1 cellular context compared by ENCODE assay signal in the genomic region with DNA sequence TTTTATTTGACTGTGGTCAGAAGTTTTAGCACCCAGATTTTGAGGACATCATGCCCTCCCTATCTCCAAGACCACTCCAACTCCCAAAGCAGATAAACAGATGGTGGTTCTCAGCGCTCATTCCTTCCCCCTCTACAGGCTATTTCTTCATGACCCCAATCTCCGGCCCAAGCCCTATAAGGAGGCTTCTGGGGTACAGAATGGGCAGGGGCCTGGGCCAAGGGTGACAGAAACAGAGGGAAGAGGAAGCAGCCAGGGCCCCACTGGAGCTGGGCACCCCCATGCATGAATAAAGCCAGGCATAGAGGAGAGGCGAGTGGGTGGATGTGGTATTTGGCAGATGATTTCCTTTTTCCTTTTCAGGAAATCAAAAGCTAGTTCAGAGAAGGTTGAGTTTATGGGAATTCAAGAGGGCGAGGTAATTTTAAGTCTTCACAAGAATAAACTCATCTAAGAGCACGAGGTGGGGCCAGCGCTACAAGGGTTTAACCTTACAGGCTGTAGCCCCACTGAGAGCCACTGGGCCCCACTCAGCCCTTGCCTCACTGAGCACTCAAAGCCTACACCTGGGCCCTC.
TF ChIP-seq lines count a peak whose summit lies in the region.

No MANE protein-coding gene starts in this region.

TF ChIP-seq in K562, 482 proteins besides CTCF, POLR2A, EP300 and RAD21 (continued from another document):
- TF ChIP-seq, protein P1, sequence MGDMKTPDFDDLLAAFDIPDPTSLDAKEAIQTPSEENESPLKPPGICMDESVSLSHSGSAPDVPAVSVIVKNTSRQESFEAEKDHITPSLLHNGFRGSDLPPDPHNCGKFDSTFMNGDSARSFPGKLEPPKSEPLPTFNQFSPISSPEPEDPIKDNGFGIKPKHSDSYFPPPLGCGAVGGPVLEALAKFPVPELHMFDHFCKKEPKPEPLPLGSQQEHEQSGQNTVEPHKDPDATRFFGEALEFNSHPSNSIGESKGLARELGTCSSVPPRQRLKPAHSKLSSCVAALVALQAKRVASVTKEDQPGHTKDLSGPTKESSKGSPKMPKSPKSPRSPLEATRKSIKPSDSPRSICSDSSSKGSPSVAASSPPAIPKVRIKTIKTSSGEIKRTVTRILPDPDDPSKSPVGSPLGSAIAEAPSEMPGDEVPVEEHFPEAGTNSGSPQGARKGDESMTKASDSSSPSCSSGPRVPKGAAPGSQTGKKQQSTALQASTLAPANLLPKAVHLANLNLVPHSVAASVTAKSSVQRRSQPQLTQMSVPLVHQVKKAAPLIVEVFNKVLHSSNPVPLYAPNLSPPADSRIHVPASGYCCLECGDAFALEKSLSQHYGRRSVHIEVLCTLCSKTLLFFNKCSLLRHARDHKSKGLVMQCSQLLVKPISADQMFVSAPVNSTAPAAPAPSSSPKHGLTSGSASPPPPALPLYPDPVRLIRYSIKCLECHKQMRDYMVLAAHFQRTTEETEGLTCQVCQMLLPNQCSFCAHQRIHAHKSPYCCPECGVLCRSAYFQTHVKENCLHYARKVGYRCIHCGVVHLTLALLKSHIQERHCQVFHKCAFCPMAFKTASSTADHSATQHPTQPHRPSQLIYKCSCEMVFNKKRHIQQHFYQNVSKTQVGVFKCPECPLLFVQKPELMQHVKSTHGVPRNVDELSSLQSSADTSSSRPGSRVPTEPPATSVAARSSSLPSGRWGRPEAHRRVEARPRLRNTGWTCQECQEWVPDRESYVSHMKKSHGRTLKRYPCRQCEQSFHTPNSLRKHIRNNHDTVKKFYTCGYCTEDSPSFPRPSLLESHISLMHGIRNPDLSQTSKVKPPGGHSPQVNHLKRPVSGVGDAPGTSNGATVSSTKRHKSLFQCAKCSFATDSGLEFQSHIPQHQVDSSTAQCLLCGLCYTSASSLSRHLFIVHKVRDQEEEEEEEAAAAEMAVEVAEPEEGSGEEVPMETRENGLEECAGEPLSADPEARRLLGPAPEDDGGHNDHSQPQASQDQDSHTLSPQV (IDR thresholded peaks at IDR 0.05), result 0 out of 2 replicates have a peak, but pooled peaks have one; percentile 48
- no peak for TF ChIP-seq SRSF3 (IDR thresholded peaks at IDR 0.05; ENCODE audit: insufficient read depth, low read length)
- 0 out of 2 replicates have a peak, but pooled peaks have one; percentile 17 for TF ChIP-seq CREB1 (IDR thresholded peaks at IDR 0.05)
- TF ChIP-seq CREB1 (CRISPR knock-in tag; IDR thresholded peaks at IDR 0.05), result no peak
- TF ChIP-seq, protein P2, sequence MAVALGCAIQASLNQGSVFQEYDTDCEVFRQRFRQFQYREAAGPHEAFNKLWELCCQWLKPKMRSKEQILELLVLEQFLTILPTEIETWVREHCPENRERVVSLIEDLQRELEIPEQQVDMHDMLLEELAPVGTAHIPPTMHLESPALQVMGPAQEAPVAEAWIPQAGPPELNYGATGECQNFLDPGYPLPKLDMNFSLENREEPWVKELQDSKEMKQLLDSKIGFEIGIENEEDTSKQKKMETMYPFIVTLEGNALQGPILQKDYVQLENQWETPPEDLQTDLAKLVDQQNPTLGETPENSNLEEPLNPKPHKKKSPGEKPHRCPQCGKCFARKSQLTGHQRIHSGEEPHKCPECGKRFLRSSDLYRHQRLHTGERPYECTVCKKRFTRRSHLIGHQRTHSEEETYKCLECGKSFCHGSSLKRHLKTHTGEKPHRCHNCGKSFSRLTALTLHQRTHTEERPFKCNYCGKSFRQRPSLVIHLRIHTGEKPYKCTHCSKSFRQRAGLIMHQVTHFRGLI (CRISPR knock-in tag; IDR thresholded peaks at IDR 0.05), result no peak
- 0 out of 4 replicates have a peak, but pooled peaks of 1 of the 2 experiments have one; percentile 19 for TF ChIP-seq HDAC1 (IDR thresholded peaks at IDR 0.05)
- peak; percentile 51 for TF ChIP-seq NCOR1 (IDR thresholded peaks at IDR 0.05)
- 0 out of 2 replicates have a peak, but pooled peaks have one; percentile 21 for TF ChIP-seq MTA2 (IDR thresholded peaks at IDR 0.05; ENCODE audit: low read depth)
- TF ChIP-seq TCF3 (CRISPR knock-in tag; IDR thresholded peaks at IDR 0.05), result peak; percentile 64
- no peak for TF ChIP-seq ZNF778 (CRISPR knock-in tag; IDR thresholded peaks at IDR 0.05)
- peak; percentile 23; the same call in 1 of the 2 replicates for TF ChIP-seq STAT5A (IDR thresholded peaks at IDR 0.05; ENCODE audit: borderline replicate concordance, low read length)
- TF ChIP-seq, protein P3, sequence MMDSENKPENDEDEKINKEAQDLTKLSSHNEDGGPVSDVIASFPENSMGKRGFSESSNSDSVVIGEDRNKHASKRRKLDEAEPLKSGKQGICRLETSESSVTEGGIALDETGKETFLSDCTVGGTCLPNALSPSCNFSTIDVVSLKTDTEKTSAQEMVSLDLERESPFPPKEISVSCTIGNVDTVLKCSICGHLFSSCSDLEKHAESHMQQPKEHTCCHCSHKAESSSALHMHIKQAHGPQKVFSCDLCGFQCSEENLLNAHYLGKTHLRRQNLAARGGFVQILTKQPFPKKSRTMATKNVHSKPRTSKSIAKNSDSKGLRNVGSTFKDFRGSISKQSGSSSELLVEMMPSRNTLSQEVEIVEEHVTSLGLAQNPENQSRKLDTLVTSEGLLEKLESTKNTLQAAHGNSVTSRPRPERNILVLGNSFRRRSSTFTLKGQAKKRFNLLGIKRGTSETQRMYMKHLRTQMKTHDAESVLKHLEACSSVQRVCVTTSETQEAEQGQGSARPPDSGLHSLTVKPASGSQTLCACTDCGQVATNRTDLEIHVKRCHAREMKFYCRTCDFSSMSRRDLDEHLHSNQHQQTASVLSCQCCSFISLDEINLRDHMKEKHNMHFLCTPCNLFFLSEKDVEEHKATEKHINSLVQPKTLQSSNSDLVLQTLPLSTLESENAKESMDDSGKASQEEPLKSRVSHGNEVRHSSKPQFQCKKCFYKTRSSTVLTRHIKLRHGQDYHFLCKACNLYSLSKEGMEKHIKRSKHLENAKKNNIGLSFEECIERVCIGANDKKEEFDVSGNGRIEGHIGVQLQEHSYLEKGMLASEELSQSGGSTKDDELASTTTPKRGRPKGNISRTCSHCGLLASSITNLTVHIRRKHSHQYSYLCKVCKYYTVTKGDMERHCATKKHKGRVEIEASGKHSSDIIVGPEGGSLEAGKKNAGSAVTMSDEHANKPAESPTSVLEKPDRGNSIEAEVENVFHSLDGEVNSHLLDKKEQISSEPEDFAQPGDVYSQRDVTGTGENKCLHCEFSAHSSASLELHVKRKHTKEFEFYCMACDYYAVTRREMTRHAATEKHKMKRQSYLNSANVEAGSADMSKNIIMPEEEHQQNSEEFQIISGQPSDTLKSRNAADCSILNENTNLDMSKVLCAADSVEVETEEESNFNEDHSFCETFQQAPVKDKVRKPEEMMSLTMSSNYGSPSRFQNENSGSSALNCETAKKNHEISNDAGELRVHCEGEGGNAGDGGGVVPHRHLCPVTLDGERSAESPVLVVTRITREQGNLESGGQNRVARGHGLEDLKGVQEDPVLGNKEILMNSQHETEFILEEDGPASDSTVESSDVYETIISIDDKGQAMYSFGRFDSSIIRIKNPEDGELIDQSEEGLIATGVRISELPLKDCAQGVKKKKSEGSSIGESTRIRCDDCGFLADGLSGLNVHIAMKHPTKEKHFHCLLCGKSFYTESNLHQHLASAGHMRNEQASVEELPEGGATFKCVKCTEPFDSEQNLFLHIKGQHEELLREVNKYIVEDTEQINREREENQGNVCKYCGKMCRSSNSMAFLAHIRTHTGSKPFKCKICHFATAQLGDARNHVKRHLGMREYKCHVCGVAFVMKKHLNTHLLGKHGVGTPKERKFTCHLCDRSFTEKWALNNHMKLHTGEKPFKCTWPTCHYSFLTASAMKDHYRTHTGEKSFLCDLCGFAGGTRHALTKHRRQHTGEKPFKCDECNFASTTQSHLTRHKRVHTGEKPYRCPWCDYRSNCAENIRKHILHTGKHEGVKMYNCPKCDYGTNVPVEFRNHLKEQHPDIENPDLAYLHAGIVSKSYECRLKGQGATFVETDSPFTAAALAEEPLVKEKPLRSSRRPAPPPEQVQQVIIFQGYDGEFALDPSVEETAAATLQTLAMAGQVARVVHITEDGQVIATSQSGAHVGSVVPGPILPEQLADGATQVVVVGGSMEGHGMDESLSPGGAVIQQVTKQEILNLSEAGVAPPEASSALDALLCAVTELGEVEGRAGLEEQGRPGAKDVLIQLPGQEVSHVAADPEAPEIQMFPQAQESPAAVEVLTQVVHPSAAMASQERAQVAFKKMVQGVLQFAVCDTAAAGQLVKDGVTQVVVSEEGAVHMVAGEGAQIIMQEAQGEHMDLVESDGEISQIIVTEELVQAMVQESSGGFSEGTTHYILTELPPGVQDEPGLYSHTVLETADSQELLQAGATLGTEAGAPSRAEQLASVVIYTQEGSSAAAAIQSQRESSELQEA (IDR thresholded peaks at IDR 0.05; ENCODE audit: low read depth), result no peak
- TF ChIP-seq HDGF (IDR thresholded peaks at IDR 0.05), result no peak
- no peak for TF ChIP-seq ZNF316 (IDR thresholded peaks at IDR 0.05)
- TF ChIP-seq RNF2 (IDR thresholded peaks at IDR 0.05), result no peak
- TF ChIP-seq PPARD (CRISPR knock-in tag; IDR thresholded peaks at IDR 0.05), result no peak
- TF ChIP-seq NFIC (IDR thresholded peaks at IDR 0.05), result peak; percentile 34
- TF ChIP-seq KDM1A (IDR thresholded peaks at IDR 0.05), result peak; percentile 22 to 59; a peak in 2 of 4 replicates
- peak; percentile 68 for TF ChIP-seq ARID1B (IDR thresholded peaks at IDR 0.05)
- peak; percentile 59; the same call in 1 of the 2 replicates for TF ChIP-seq TEAD4 (IDR thresholded peaks at IDR 0.05; ENCODE audit: low read length)
- TF ChIP-seq TEAD4 (CRISPR knock-in tag; IDR thresholded peaks at IDR 0.05; ENCODE audit: borderline replicate concordance), result no peak
- TF ChIP-seq LCOR (CRISPR knock-in tag; IDR thresholded peaks at IDR 0.05), result no peak
- no peak for TF ChIP-seq FOXP1 (CRISPR knock-in tag; IDR thresholded peaks at IDR 0.05)
- TF ChIP-seq ZKSCAN1 (IDR thresholded peaks at IDR 0.05; ENCODE audit: low read depth, low read length), result 0 out of 2 replicates have a peak, but pooled peaks have one; percentile 42
- TF ChIP-seq ZNF717 (CRISPR knock-in tag; IDR thresholded peaks at IDR 0.05), result no peak
